ENCODE assay signal across 9 cellular contexts in genomic region chr19:35249146-35249847, GRCh38. TPM values are rescaled to one million over a fixed set of nuclear protein-coding genes. Genes with fewer than 3 reads are reported as not detected.
DNase-seq lines count a peak whose midpoint lies in the region; ATAC-seq and TF ChIP-seq lines count a peak whose summit lies in the region.
"Had no signal": no experiment of that assay in that cellular context is flagged by ENCODE, and none has a peak within 500 bp of the region (broad histone marks: within the 10 kb centered on the region; RNA-seq: fewer than 3 reads in every experiment).

No MANE protein-coding gene starts in this region.

- H3K27ac ChIP-seq in body of pancreas = peak overlapping the region; percentile 94 to 100 (median 100)

- H3K9me3 ChIP-seq in Caco-2 (no peaks in the 10 kb centered on the region), body of pancreas (no peaks in the 10 kb centered on the region), mononuclear cell (ENCODE audit: low read depth, low read length) (no peaks in the 10 kb centered on the region)

- peaks cover 21% of the 10 kb centered on the region for H3K4me1 Mint-ChIP-seq in Caco-2 (ENCODE audit: low read depth, unreplicated experiment)

- H3K27me3 ChIP-seq in Caco-2 (replicated peaks; ENCODE audit: control insufficient read depth, insufficient read depth, low read length) (no peaks in the 10 kb centered on the region), body of pancreas (no peaks in the 10 kb centered on the region), mononuclear cell (ENCODE audit: insufficient read depth, low read length) (peaks cover 39% of the 10 kb centered on the region)

- ATAC-seq in HG02970 (IDR thresholded peaks at IDR 0.05; ENCODE audit: low FRiP score, unreplicated experiment) (peak; percentile 19), body of pancreas (no peak)

- H3K36me3 Mint-ChIP-seq in Caco-2 (ENCODE audit: insufficient read depth, unreplicated experiment) = peaks cover 69% of the 10 kb centered on the region

- H3K4me3 Mint-ChIP-seq in Caco-2 (ENCODE audit: unreplicated experiment) = peak overlapping the region; percentile 86

- 5% methylated on average over 21 to 39 of the region's 39 CpGs for WGBS in body of pancreas, 2 donors

- no peak for TF ChIP-seq CTCF in Caco-2 (IDR thresholded peaks at IDR 0.05; ENCODE audit: insufficient read depth in 1 of 2, low read depth in 1 of 2, low read length in 1 of 2, severe bottlenecking in 1 of 2, unreplicated experiment in 1 of 2)
- TF ChIP-seq CTCF in body of pancreas (IDR thresholded peaks at IDR 0.05) = no peak

- H3K4me3 ChIP-seq in Caco-2 (ENCODE audit: low read depth, low read length) (peak overlapping the region; percentile 91), body of pancreas (peak overlapping the region; percentile 86 to 93), mononuclear cell (ENCODE audit: low read length) (peak overlapping the region; percentile 47)

- no peak for TF ChIP-seq POLR2A in body of pancreas (IDR thresholded peaks at IDR 0.05)

- intact Hi-C loops in Caco-2 (cut with micrococcal nuclease; ENCODE audit: unreplicated experiment) = loop anchor here (2.0 to 10.0 kb wide), 3 partner anchors 16 to 184 kb away; partner anchors contain the start of genes FXYD1 and LGI4
- intact Hi-C loops in body of pancreas (cut with DNase I) = loop anchor here (10.0 kb wide), 1 partner anchor 104 kb away; the partner anchor contains the start of gene FXYD7

- POLR2A ChIA-PET in Caco-2 (lab: Charles Lee) = no interaction called here

- H3K36me3 ChIP-seq in Caco-2 (ENCODE audit: control insufficient read depth, insufficient read depth, low read length) = peaks cover 6% of the 10 kb centered on the region
- no peaks in the 10 kb centered on the region for H3K36me3 ChIP-seq in body of pancreas (replicated peaks in 1 of 2; ENCODE audit: insufficient read depth in 1 of 2, low read depth in 2 of 2)

- H3K27me3 Mint-ChIP-seq in Caco-2 (ENCODE audit: insufficient read depth, unreplicated experiment) = no peaks in the 10 kb centered on the region

- no peak for DNase-seq in Caco-2
- peak in 2 of 4 donors; percentile 31 to 47 for DNase-seq in body of pancreas
- no peak for DNase-seq in GF-D8 (lab: John Stamatoyannopoulos, UW)
- no peak for DNase-seq in NCI-H1048 (lab: John Stamatoyannopoulos, UW)
- no peak for DNase-seq in NCI-H1694 (lab: John Stamatoyannopoulos, UW)
- DNase-seq in epidermal melanocyte (ENCODE audit: insufficient read length, low spot score) = no peak

- peaks cover 11% of the 10 kb centered on the region for H3K4me1 ChIP-seq in Caco-2
- peaks cover 33% of the 10 kb centered on the region for H3K4me1 ChIP-seq in body of pancreas
- peaks cover 24% of the 10 kb centered on the region for H3K4me1 ChIP-seq in mononuclear cell (ENCODE audit: insufficient read depth, low read length)

- peak overlapping the region; percentile 94 for H3K27ac Mint-ChIP-seq in Caco-2 (ENCODE audit: unreplicated experiment)

- CTCF ChIA-PET in Caco-2 (lab: Charles Lee) = no interaction called here

- no peaks in the 10 kb centered on the region for H3K9me3 Mint-ChIP-seq in Caco-2 (ENCODE audit: unreplicated experiment)

- no TSS peak for BruUV-seq in Caco-2 (replicated peaks; lab: Mats Ljungman, UMichigan)

RNA-seq across cellular contexts. Expression of gene LSR, which starts 0.5 kb away (rescaled TPM):
- total RNA-seq in Caco-2 (2022) = 172 and 197 TPM in 2 replicates
- 10 to 100 TPM; 67.5 to 80.1 TPM for total RNA-seq in body of pancreas
- 13.1 TPM for total RNA-seq in mononuclear cell

RNA-seq across cellular contexts. Expression of gene USF2, which starts 19.5 kb away (rescaled TPM):
- total RNA-seq in Caco-2 (2022) (105 and 108 TPM in 2 replicates), body of pancreas (10 to 100 TPM; 76.8 to 91.3 TPM), mononuclear cell (117 TPM)

RNA-seq across cellular contexts. Expression of gene FAM187B, which starts 20.8 kb away (rescaled TPM):
- total RNA-seq in Caco-2 (2022) = not detected in 2 replicates
- total RNA-seq in body of pancreas = not detected
- total RNA-seq in mononuclear cell = 0.21 TPM
- total RNA-seq: fibroblast of lung had no signal

RNA-seq across cellular contexts. Expression of gene HAMP, which starts 33.0 kb away (rescaled TPM):
- total RNA-seq in Caco-2 (2022) (not detected in 2 replicates), body of pancreas (not detected), mononuclear cell (0.31 TPM)
- total RNA-seq: fibroblast of lung had no signal

RNA-seq across cellular contexts. Expression of gene MAG, which starts 42.7 kb away (rescaled TPM):
- total RNA-seq in Caco-2 (2022) (0.41 TPM in 1 of 2 replicates, not detected in the other), body of pancreas (1 to 10 TPM in 1 of 2 donors, not detected in 1; 1.6 TPM), mononuclear cell (not detected)
